Comparison of ENCODE assay signal across 8 cellular contexts in the genomic region with DNA sequence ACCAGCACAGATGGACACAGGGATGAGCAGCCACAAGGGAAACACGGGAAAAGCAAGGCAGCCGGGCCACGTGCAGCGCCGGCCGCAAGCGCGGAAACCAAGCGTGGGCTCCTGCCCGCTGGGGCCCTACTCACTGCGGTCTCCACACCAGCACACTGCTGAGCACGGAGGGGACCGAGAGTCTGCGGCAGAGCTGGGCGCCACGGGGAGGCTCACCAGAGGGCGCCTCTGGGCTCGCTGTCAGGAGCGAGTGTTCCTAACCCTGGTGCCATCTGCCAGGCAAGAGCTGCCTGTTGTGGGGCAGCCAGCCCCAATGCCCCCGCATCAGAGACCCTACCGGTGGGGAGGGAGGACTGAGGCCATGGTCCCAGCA. TPM values are rescaled to one million over a fixed set of nuclear protein-coding genes. Genes with fewer than 3 reads are reported as not detected.
DNase-seq lines count a peak whose midpoint lies in the region; ATAC-seq and TF ChIP-seq lines count a peak whose summit lies in the region.

No MANE protein-coding gene starts in this region.

- no peaks in the 10 kb centered on the region for H3K27me3 ChIP-seq in smooth muscle cell (ENCODE audit: low read depth)

- no peaks in the 10 kb centered on the region for H3K36me3 ChIP-seq in smooth muscle cell (ENCODE audit: low read depth)

- no peaks in the 10 kb centered on the region for H3K27me3 Mint-ChIP-seq in T-cell
- no peaks in the 10 kb centered on the region for H3K27me3 Mint-ChIP-seq in activated naive CD8-positive, alpha-beta T cell treated with anti-CD3 and anti-CD28 coated beads, Interleukin-2, amount 50 U/mL, for 24 hours

- H3K9me3 ChIP-seq in smooth muscle cell (replicated peaks; ENCODE audit: low read depth), result no peaks in the 10 kb centered on the region

- WGBS in smooth muscle cell (ENCODE audit: low lambda C conversion rate), result 59% methylated on average over 19 of the region's 21 CpGs

- DNase-seq in T-cell (peak; percentile 44 to 78 (median 64)), hypothalamus (lab: John Stamatoyannopoulos, UW) (peak in 37 of 51 donors; percentile 6 to 76 (median 47)), smooth muscle cell (lab: John Stamatoyannopoulos, UW; ENCODE audit: unreplicated experiment) (no peak), HEK293T (ENCODE audit: extremely low spot score) (no peak)
- peak; percentile 86 for DNase-seq in activated naive CD8-positive, alpha-beta T cell treated with anti-CD3 and anti-CD28 coated beads, Interleukin-2, amount 50 U/mL, for 24 hours

- peak overlapping the region; percentile 46 for H3K27ac ChIP-seq in smooth muscle cell (ENCODE audit: low read depth)

- peak overlapping the region; percentile 83 to 88 (median 88) for H3K4me3 Mint-ChIP-seq in T-cell
- peak overlapping the region; percentile 73 for H3K4me3 Mint-ChIP-seq in activated naive CD8-positive, alpha-beta T cell treated with anti-CD3 and anti-CD28 coated beads, Interleukin-2, amount 50 U/mL, for 24 hours

- no peak overlapping the region for H3K4me3 ChIP-seq in smooth muscle cell

- ATAC-seq in GM18498 (IDR thresholded peaks at IDR 0.05; ENCODE audit: unreplicated experiment) (peak; percentile 40), HG02970 (IDR thresholded peaks at IDR 0.05; ENCODE audit: low FRiP score, unreplicated experiment) (peak; percentile 39), T-cell (replicated peaks in 1 of 4) (peak; percentile 77 to 81 (median 79)), GM18519 (IDR thresholded peaks at IDR 0.05; ENCODE audit: low FRiP score, unreplicated experiment) (no peak)
- ATAC-seq in activated naive CD8-positive, alpha-beta T cell treated with anti-CD3 and anti-CD28 coated beads, Interleukin-2, amount 50 U/mL, for 24 hours, result peak; percentile 84

- H3K36me3 Mint-ChIP-seq in T-cell, result peaks cover 5% of the 10 kb centered on the region
- H3K36me3 Mint-ChIP-seq in activated naive CD8-positive, alpha-beta T cell treated with anti-CD3 and anti-CD28 coated beads, Interleukin-2, amount 50 U/mL, for 24 hours (ENCODE audit: low read depth), result no peaks in the 10 kb centered on the region

- peaks cover 70% of the 10 kb centered on the region for H3K79me2 ChIP-seq in smooth muscle cell (ENCODE audit: low read depth)

- TF ChIP-seq CTCF in smooth muscle cell (IDR thresholded peaks at IDR 0.05; ENCODE audit: borderline replicate concordance, insufficient read depth, poor library complexity, severe bottlenecking), result peak; percentile 31

- H3K4me1 ChIP-seq in smooth muscle cell (ENCODE audit: low read depth), result peaks cover 37% of the 10 kb centered on the region

- POLR2A ChIA-PET in T-cell (lab: Charles Lee) (interaction anchor here in 1 of 2 donors (0.6 kb wide), 1 partner anchor 382 kb away, joined by 8 read pairs; no protein-coding TSS in a partner anchor), HEK293T (lab: Yijun Ruan, JAX) (interaction anchor here (1.4 kb wide), 1 partner anchor 32 kb away, joined by 5 read pairs; a partner anchor contains a TSS)

- H3F3A ChIP-seq in smooth muscle cell (ENCODE audit: low read depth), result peaks cover 22% of the 10 kb centered on the region

- peaks cover 40 to 55% (median 43%) of the 10 kb centered on the region in 3 donors for H3K4me1 Mint-ChIP-seq in T-cell
- H3K4me1 Mint-ChIP-seq in activated naive CD8-positive, alpha-beta T cell treated with anti-CD3 and anti-CD28 coated beads, Interleukin-2, amount 50 U/mL, for 24 hours, result peaks cover 47% of the 10 kb centered on the region

- no peak overlapping the region for H3K9ac ChIP-seq in smooth muscle cell (ENCODE audit: low read depth)

- peaks cover 100% of the 10 kb centered on the region for H4K20me1 ChIP-seq in smooth muscle cell (ENCODE audit: low read depth)

- no peak overlapping the region for H2AFZ ChIP-seq in smooth muscle cell (ENCODE audit: low read depth)

- CTCF ChIA-PET in T-cell (lab: Charles Lee), result interaction anchor here in 1 of 2 donors (0.7 to 1.4 kb wide), 3 partner anchors 27 to 32 kb away, joined by 5 to 8 read pairs (median 5); a partner anchor contains a TSS
- CTCF ChIA-PET in HEK293T (lab: Yijun Ruan, JAX), result interaction anchor here (0.7 kb wide), 1 partner anchor 30 kb away, joined by 3 read pairs; a partner anchor contains a TSS

- H3K27ac Mint-ChIP-seq in T-cell, result peak overlapping the region; percentile 95 to 96
- peak overlapping the region; percentile 94 for H3K27ac Mint-ChIP-seq in activated naive CD8-positive, alpha-beta T cell treated with anti-CD3 and anti-CD28 coated beads, Interleukin-2, amount 50 U/mL, for 24 hours

- no peaks in the 10 kb centered on the region for H3K9me3 Mint-ChIP-seq in T-cell
- no peaks in the 10 kb centered on the region for H3K9me3 Mint-ChIP-seq in activated naive CD8-positive, alpha-beta T cell treated with anti-CD3 and anti-CD28 coated beads, Interleukin-2, amount 50 U/mL, for 24 hours

- peak overlapping the region; percentile 8 for H3K4me2 ChIP-seq in smooth muscle cell

TF ChIP-seq in HEK293T, 16 proteins besides CTCF, POLR2A, EP300 and RAD21:
- TF ChIP-seq ZNF384 (IDR thresholded peaks at IDR 0.05) (no peak), L3MBTL2 (conservative IDR thresholded peaks at IDR 0.05) (no peak), ELF4 (IDR thresholded peaks at IDR 0.05) (no peak), BHLHE40 (IDR thresholded peaks at IDR 0.05; ENCODE audit: borderline replicate concordance) (no peak), TARDBP (IDR thresholded peaks at IDR 0.05) (no peak), SUZ12 (IDR thresholded peaks at IDR 0.05) (no peak), FOXM1 (IDR thresholded peaks at IDR 0.05; ENCODE audit: borderline replicate concordance) (no peak), LEF1 (IDR thresholded peaks at IDR 0.05; ENCODE audit: borderline replicate concordance) (no peak), NFRKB (IDR thresholded peaks at IDR 0.05) (no peak), FOXA1 (IDR thresholded peaks at IDR 0.05) (no peak), HDGF (IDR thresholded peaks at IDR 0.05; ENCODE audit: borderline replicate concordance) (no peak), ARNT (IDR thresholded peaks at IDR 0.05) (no peak), CTBP1 (IDR thresholded peaks at IDR 0.05; ENCODE audit: borderline replicate concordance) (no peak)

RNA-seq across cellular contexts. Expression of a gene that starts 26.5 kb away (rescaled TPM):
- total RNA-seq in T-cell, result 10 to 100 TPM; 10.7 to 27.3 (median 22.6) TPM
- 2.4 and 3.9 TPM in 2 replicates for total RNA-seq in smooth muscle cell
- polyA plus RNA-seq in smooth muscle cell, result 10.9 and 14.6 TPM in 2 replicates

RNA-seq across cellular contexts. Expression of a gene that starts 30.5 kb away (rescaled TPM):
- total RNA-seq in T-cell (10 to 100 TPM; 38.8 to 51.5 (median 45.7) TPM), smooth muscle cell (50.1 and 52.9 TPM in 2 replicates)
- 120 and 132 TPM in 2 replicates for polyA plus RNA-seq in smooth muscle cell

RNA-seq across cellular contexts. Expression of a gene that starts 31.2 kb away (rescaled TPM):
- total RNA-seq in T-cell (1 to 10 TPM; 2.3 to 3.7 (median 2.9) TPM), smooth muscle cell (10.7 and 13.0 TPM in 2 replicates)
- 8.3 and 26.5 TPM in 2 replicates for polyA plus RNA-seq in smooth muscle cell

RNA-seq across cellular contexts. Expression of a gene that starts 32.6 kb away (rescaled TPM):
- total RNA-seq in T-cell (10 to 100 TPM; 14.4 to 27.3 (median 16.5) TPM), smooth muscle cell (3.8 and 14.7 TPM in 2 replicates)
- polyA plus RNA-seq in smooth muscle cell, result 11.4 and 14.8 TPM in 2 replicates

Comparison
In these comparisons a context has a peak if more than half of its experiments do, and no peak if none do; other contexts are left out.
1. DNase-seq: peak in T-cell (34 of 34), activated naive CD8-positive, alpha-beta T cell treated with anti-CD3 and anti-CD28 coated beads, Interleukin-2, amount 50 U/mL, for 24 hours (single experiment) and hypothalamus (37 of 51); none in smooth muscle cell (single experiment) and HEK293T (single experiment).